In the genomic region with DNA sequence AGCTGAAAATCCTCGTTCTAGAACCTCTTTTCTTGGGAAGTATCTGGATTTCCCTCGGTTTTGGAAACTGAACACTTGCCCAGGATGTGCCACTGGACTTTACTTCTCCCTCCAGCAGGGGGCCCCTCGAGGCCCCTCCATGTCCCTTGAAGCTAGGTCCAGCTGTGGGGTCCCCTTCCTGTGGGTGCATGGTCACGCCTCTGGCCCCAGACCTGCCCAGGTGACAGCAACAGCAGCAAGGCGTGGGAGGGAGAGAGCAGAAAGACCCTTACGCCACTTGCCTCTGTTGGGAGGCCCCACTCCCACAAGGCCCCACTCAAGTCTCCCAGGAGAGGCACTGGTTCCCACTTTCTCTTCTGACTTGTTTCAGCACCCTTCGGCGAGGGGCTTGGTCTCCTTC, we compare ENCODE assay signal across 10 cellular contexts. TPM values are rescaled to one million over a fixed set of nuclear protein-coding genes. Genes with fewer than 3 reads are reported as not detected.
A peak's percentile ranks its signal among the peaks of the same experiment; 100 is the strongest.
DNase-seq lines count a peak whose midpoint lies in the region; ATAC-seq, FAIRE-seq and TF ChIP-seq lines count a peak whose summit lies in the region.
"Had no signal": no experiment of that assay in that cellular context is flagged by ENCODE, and none has a peak within 500 bp of the region (broad histone marks: within the 10 kb centered on the region; RNA-seq: fewer than 3 reads in every experiment).

No MANE protein-coding gene starts in this region.

- no peak overlapping the region for H3K4me3 ChIP-seq in GM12875 (ENCODE audit: low read depth, low read length)
- no peak overlapping the region for H3K4me3 ChIP-seq in left lung
- H3K4me3 ChIP-seq in small intestine (ENCODE audit: low read depth in 1 of 2, low read length in 2 of 2): no peak overlapping the region

- peaks cover 27% of the 10 kb centered on the region for H3K36me3 Mint-ChIP-seq in WTC11
- H3K36me3 Mint-ChIP-seq: activated naive CD4-positive, alpha-beta T cell treated with anti-CD3 and anti-CD28 coated beads, Interleukin-2, amount 50 U/mL, for 24 hours had no signal

- H3K9me3 Mint-ChIP-seq in WTC11: no peaks in the 10 kb centered on the region
- H3K9me3 Mint-ChIP-seq: activated naive CD4-positive, alpha-beta T cell treated with anti-CD3 and anti-CD28 coated beads, Interleukin-2, amount 50 U/mL, for 24 hours had no signal

- FAIRE-seq in small intestine (lab: Jason Lieb, UNC): no peak

- TF ChIP-seq CTCF in GM12875 (IDR thresholded peaks at IDR 0.05; ENCODE audit: borderline replicate concordance, insufficient read depth, low read depth, low read length) (peak; percentile 69), WTC11 (IDR thresholded peaks at IDR 0.05) (peak; percentile 59), left lung (IDR thresholded peaks at IDR 0.05) (peak; percentile 26 to 52)

- POLR2A ChIA-PET in WTC11 (lab: Charles Lee): no interaction called here

- ATAC-seq in WTC11 (no peak), left lung (no peak), HG03342 (IDR thresholded peaks at IDR 0.05; ENCODE audit: unreplicated experiment) (no peak), HG02571 (IDR thresholded peaks at IDR 0.05; ENCODE audit: unreplicated experiment) (no peak)

- intact Hi-C loops in left lung (cut with DNase I): no loop called here

- H3K27me3 Mint-ChIP-seq in WTC11 (ENCODE audit: low read depth): peaks cover 6% of the 10 kb centered on the region

- DNase-seq in AG08395 (ENCODE audit: low spot score): peak; percentile 41
- no peak for DNase-seq in WTC11 (ENCODE audit: low spot score)
- no peak for DNase-seq in left lung
- no peak for DNase-seq in small intestine
- no peak for DNase-seq in RKO (ENCODE audit: low spot score)

- 66 to 69% (median 68%) methylated on average over 8 of the region's 8 CpGs for WGBS in small intestine, 3 donors

- H3K27ac Mint-ChIP-seq in WTC11: no peak overlapping the region
- H3K27ac Mint-ChIP-seq: activated naive CD4-positive, alpha-beta T cell treated with anti-CD3 and anti-CD28 coated beads, Interleukin-2, amount 50 U/mL, for 24 hours had no signal

- H3K36me3 ChIP-seq in left lung: no peaks in the 10 kb centered on the region
- H3K36me3 ChIP-seq in small intestine (ENCODE audit: control insufficient read depth in 2 of 2, insufficient read depth in 2 of 2, low read length in 2 of 2): no peaks in the 10 kb centered on the region

- H3K4me1 ChIP-seq in left lung (peaks cover 17 to 42% of the 10 kb centered on the region in 2 donors), small intestine (ENCODE audit: control insufficient read depth in 2 of 2, insufficient read depth in 1 of 2, low read depth in 1 of 2, low read length in 1 of 2) (peaks cover 0 to 2% of the 10 kb centered on the region in 2 donors)

- H3K27me3 ChIP-seq in left lung (no peaks in the 10 kb centered on the region), small intestine (ENCODE audit: control insufficient read depth in 2 of 2, insufficient read depth in 2 of 2, low read length in 2 of 2) (no peaks in the 10 kb centered on the region)

- CTCF ChIA-PET in WTC11 (lab: Charles Lee): interaction anchor here (0.6 to 2.0 kb wide), 13 partner anchors 10 to 1174 kb away, joined by 3 to 12 read pairs (median 4); a partner anchor contains a TSS

- peak overlapping the region; percentile 29 to 41 for H3K27ac ChIP-seq in left lung
- H3K27ac ChIP-seq in small intestine (ENCODE audit: low read depth in 1 of 2, low read length in 1 of 2): no peak overlapping the region

- H3K4me1 Mint-ChIP-seq in WTC11: peaks cover 29% of the 10 kb centered on the region

- no peaks in the 10 kb centered on the region for H3K9me3 ChIP-seq in left lung
- no peaks in the 10 kb centered on the region for H3K9me3 ChIP-seq in small intestine (ENCODE audit: control insufficient read depth, low read depth)

- H3K4me3 Mint-ChIP-seq in WTC11: no peak overlapping the region
- H3K4me3 Mint-ChIP-seq: activated naive CD4-positive, alpha-beta T cell treated with anti-CD3 and anti-CD28 coated beads, Interleukin-2, amount 50 U/mL, for 24 hours had no signal

TF ChIP-seq in WTC11, 78 proteins besides CTCF, POLR2A, EP300 and RAD21:
- TF ChIP-seq TEAD4 (CRISPR knock-in tag; IDR thresholded peaks at IDR 0.05) (no peak), ZNF219 (CRISPR knock-in tag; IDR thresholded peaks at IDR 0.05; ENCODE audit: borderline replicate concordance) (no peak), NR2C2 (CRISPR knock-in tag; IDR thresholded peaks at IDR 0.05) (no peak), ZNF396 (CRISPR knock-in tag; IDR thresholded peaks at IDR 0.05; ENCODE audit: borderline replicate concordance) (no peak), NFATC4 (CRISPR knock-in tag; IDR thresholded peaks at IDR 0.05) (no peak), ELF4 (CRISPR knock-in tag; IDR thresholded peaks at IDR 0.05; ENCODE audit: low read depth) (no peak), SMAD3 (CRISPR knock-in tag; IDR thresholded peaks at IDR 0.05; ENCODE audit: borderline replicate concordance) (no peak), CREB1 (CRISPR knock-in tag; IDR thresholded peaks at IDR 0.05) (no peak), ATF1 (CRISPR knock-in tag; IDR thresholded peaks at IDR 0.05) (no peak), MXD4 (CRISPR knock-in tag; IDR thresholded peaks at IDR 0.05; ENCODE audit: borderline replicate concordance) (no peak), NFE2L1 (CRISPR knock-in tag; IDR thresholded peaks at IDR 0.05) (no peak), ZNF416 (CRISPR knock-in tag; IDR thresholded peaks at IDR 0.05) (no peak), ETV6 (CRISPR knock-in tag; IDR thresholded peaks at IDR 0.05) (no peak), SOX15 (CRISPR knock-in tag; IDR thresholded peaks at IDR 0.05) (no peak)
- TF ChIP-seq, protein P1, sequence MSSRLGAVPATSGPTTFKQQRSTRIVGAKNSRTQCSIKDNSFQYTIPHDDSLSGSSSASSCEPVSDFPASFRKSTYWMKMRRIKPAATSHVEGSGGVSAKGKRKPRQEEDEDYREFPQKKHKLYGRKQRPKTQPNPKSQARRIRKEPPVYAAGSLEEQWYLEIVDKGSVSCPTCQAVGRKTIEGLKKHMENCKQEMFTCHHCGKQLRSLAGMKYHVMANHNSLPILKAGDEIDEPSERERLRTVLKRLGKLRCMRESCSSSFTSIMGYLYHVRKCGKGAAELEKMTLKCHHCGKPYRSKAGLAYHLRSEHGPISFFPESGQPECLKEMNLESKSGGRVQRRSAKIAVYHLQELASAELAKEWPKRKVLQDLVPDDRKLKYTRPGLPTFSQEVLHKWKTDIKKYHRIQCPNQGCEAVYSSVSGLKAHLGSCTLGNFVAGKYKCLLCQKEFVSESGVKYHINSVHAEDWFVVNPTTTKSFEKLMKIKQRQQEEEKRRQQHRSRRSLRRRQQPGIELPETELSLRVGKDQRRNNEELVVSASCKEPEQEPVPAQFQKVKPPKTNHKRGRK (CRISPR knock-in tag; IDR thresholded peaks at IDR 0.05; ENCODE audit: borderline replicate concordance): no peak
- TF ChIP-seq, protein P2, sequence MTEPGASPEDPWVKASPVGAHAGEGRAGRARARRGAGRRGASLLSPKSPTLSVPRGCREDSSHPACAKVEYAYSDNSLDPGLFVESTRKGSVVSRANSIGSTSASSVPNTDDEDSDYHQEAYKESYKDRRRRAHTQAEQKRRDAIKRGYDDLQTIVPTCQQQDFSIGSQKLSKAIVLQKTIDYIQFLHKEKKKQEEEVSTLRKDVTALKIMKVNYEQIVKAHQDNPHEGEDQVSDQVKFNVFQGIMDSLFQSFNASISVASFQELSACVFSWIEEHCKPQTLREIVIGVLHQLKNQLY (CRISPR knock-in tag; IDR thresholded peaks at IDR 0.05): no peak
TF ChIP-seq in WTC11: peak in this region for 0.

RNA-seq across cellular contexts. Expression of a gene that starts 3.1 kb away (rescaled TPM):
- total RNA-seq in WTC11 (2021): 179 to 185 TPM (median 181 TPM) in 3 replicates
- 10 to 100 TPM; 56.0 to 80.1 TPM for total RNA-seq in left lung
- polyA plus RNA-seq in small intestine: 10 to 100 TPM in 1 of 3 donors, 1 to 10 TPM in 2; 8.3 to 32.7 (median 10.0) TPM

RNA-seq across cellular contexts. Expression of a gene that starts 20.0 kb away (rescaled TPM):
- total RNA-seq in WTC11 (2021) (not detected in 3 replicates), left lung (not detected)
- polyA plus RNA-seq in small intestine: 1 to 10 TPM in 2 of 3 donors, under 1 TPM in 1; 0.54 to 1.6 (median 1.1) TPM
- total RNA-seq: LHCN-M2 had no signal

Comparison
In these comparisons a context has a peak if more than half of its experiments do, and no peak if none do; other contexts are left out.
1. H3K27ac ChIP-seq: peak in left lung (2 of 2); none in small intestine (0 of 2).
2. Peak in every context shown above with its lines, with median percentiles within 50 percentile points of each other: CTCF ChIP-seq.